20 cellular contexts compared by ENCODE assay signal in genomic region chr11:69133251-69133650, GRCh38. TPM values are rescaled to one million over a fixed set of nuclear protein-coding genes. Genes with fewer than 3 reads are reported as not detected.
"Had no signal": no experiment of that assay in that cellular context is flagged by ENCODE, and none has a peak within 500 bp of the region (broad histone marks: within the 10 kb centered on the region; RNA-seq: fewer than 3 reads in every experiment).

No MANE protein-coding gene starts in this region.

- H3K4me1 ChIP-seq: prostate gland had no signal

- FAIRE-seq: endometrium, frontal cortex, keratinocyte, urothelium cell line had no signal

- ATAC-seq: left ventricle myocardium superior; lower lobe of right lung; naive thymus-derived CD8-positive, alpha-beta T cell had no signal

- H3K4me3 Mint-ChIP-seq: naive thymus-derived CD8-positive, alpha-beta T cell; nephron progenitor cell; type B pancreatic cell had no signal

- DNase-seq: dermis blood vessel endothelial cell; effector memory CD4-positive, alpha-beta T cell; left ventricle myocardium superior; lower lobe of right lung; naive thymus-derived CD8-positive, alpha-beta T cell; nephron progenitor cell; nucleus accumbens; sigmoid colon; stimulated activated naive CD4-positive, alpha-beta T cell treated with Interleukin-2 at 50 U/mL for 16 hours; stomach had no signal

- H3K4me3 ChIP-seq: coronary artery, lower lobe of right lung, prostate gland, right atrium auricular region, sigmoid colon, stomach, tibial artery had no signal

- H3K27ac Mint-ChIP-seq: nephron progenitor cell, type B pancreatic cell had no signal

- H3K27me3 ChIP-seq: right atrium auricular region, sigmoid colon, stomach, tibial artery had no signal

- H3K27me3 Mint-ChIP-seq: naive thymus-derived CD8-positive, alpha-beta T cell; type B pancreatic cell had no signal

- H3K27ac ChIP-seq: coronary artery, lower lobe of right lung, prostate gland, right atrium auricular region, sigmoid colon, tibial artery had no signal

- H3K36me3 ChIP-seq: lower lobe of right lung, prostate gland, right atrium auricular region had no signal

- H3K9me3 ChIP-seq: prostate gland, sigmoid colon, tibial artery had no signal

- H3K36me3 Mint-ChIP-seq: type B pancreatic cell had no signal

RNA-seq across cellular contexts. Expression of gene SMIM38, which starts 22.5 kb away (rescaled TPM):
- total RNA-seq: glomerular endothelial cell, left ventricle myocardium superior, lower lobe of right lung had no signal
- polyA plus RNA-seq: keratinocyte had no signal
